ENCODE assay signal across 8 cellular contexts in the genomic region with DNA sequence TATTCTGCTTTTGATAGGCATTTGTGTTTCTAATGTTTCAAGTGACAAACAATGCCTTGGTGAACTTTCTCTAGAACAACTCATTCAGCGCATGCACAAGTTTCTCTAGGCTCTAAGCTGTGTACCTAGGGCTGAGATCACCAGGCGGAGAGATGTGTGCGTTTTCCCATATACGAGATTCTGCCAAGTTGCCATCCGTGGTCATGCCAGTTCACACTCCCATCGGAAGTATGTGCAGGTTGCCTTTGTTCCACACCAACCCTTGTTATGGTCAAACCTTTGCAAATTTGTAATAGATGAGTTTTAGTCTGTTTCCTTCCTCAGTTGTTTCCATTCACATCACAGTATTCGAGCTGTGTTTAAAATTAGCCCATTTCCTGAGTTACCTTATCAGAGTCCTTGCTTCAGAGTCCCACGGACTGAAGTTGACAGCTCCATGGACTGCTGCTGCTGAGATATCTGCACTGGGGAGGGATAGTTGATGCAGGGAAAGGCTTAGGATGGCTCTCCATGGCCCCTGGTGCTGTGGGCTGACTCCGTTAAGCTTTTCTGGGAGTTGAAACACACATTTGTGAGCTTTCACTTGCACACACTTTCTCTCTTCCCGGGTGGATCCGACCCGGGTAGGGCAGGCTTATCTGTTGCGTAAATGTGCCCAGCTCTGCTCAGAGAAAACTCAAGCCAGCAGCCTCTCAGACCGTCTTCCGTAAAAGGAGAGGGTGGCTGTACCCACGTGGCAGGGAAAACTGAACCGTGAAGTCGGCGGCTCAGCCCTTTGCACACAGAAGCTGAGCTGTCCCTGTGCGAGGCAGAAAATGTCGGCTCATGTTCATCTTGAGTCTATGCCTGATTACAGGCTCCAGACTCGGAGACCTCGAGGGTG. TPM values are rescaled to one million over a fixed set of nuclear protein-coding genes. Genes with fewer than 3 reads are reported as not detected.
DNase-seq lines count a peak whose midpoint lies in the region; ATAC-seq and TF ChIP-seq lines count a peak whose summit lies in the region.

No MANE protein-coding gene starts in this region.

- DNase-seq in NOMO-1 treated with DMSO at 0.1 percent for 48 hours (lab: John Stamatoyannopoulos, UW; ENCODE audit: unreplicated experiment) (peak; percentile 63), heart left ventricle (peak; percentile 75 to 87 (median 81)), prostate gland (ENCODE audit: low spot score) (peak; percentile 92), NCI-H1417 treated with DMSO at 0.1 percent for 48 hours (lab: John Stamatoyannopoulos, UW) (no peak), NCI-H187 treated with DMSO at 0.1 percent for 48 hours (lab: John Stamatoyannopoulos, UW) (no peak)

- H3K4me1 ChIP-seq in heart left ventricle (peaks cover 12 to 99% (median 80%) of the 10 kb centered on the region in 12 donors), prostate gland (replicated peaks) (peaks cover 15% of the 10 kb centered on the region)

- H3K36me3 ChIP-seq in heart left ventricle, result peaks cover 0 to 12% (median 0%) of the 10 kb centered on the region in 9 donors
- H3K36me3 ChIP-seq in prostate gland, result no peaks in the 10 kb centered on the region

- 29 to 35% (median 29%) methylated on average over 23 of the region's 23 CpGs for WGBS in adipose tissue, 3 donors
- 13 to 17% (median 15%) methylated on average over 22 to 23 of the region's 23 CpGs for WGBS in heart left ventricle, 4 donors
- 24% methylated on average over 23 of the region's 23 CpGs for WGBS in prostate gland

- no peaks in the 10 kb centered on the region for H3K9me3 ChIP-seq in heart left ventricle
- no peaks in the 10 kb centered on the region for H3K9me3 ChIP-seq in prostate gland

- no peak for TF ChIP-seq POLR2A in GM18505 (IDR thresholded peaks at IDR 0.05; ENCODE audit: borderline replicate concordance, extremely low read depth, insufficient read depth, insufficient read length)
- peak in 1 of 2 donors; percentile 57 for TF ChIP-seq POLR2A in heart left ventricle (IDR thresholded peaks at IDR 0.05)
- TF ChIP-seq POLR2A in prostate gland (IDR thresholded peaks at IDR 0.05), result peak; percentile 79

- ATAC-seq in GM18505 (IDR thresholded peaks at IDR 0.05; ENCODE audit: unreplicated experiment) (peak; percentile 88), HG02642 (IDR thresholded peaks at IDR 0.05; ENCODE audit: poor library complexity, unreplicated experiment) (peak; percentile 92), heart left ventricle (peak; percentile 88 to 95 (median 90))

- H3K27ac ChIP-seq in adipose tissue (ENCODE audit: low read depth, low read length), result peak overlapping the region; percentile 20
- peak overlapping the region; percentile 77 to 95 (median 88) for H3K27ac ChIP-seq in heart left ventricle
- H3K27ac ChIP-seq in prostate gland, result peak overlapping the region; percentile 83

- H3K4me3 ChIP-seq in heart left ventricle, result peak overlapping the region in 10 of 12 donors; percentile 15 to 51 (median 32)
- peak overlapping the region in 1 of 2 donors; percentile 15 for H3K4me3 ChIP-seq in prostate gland

- no peak for TF ChIP-seq CTCF in heart left ventricle (IDR thresholded peaks at IDR 0.05)
- TF ChIP-seq CTCF in prostate gland (IDR thresholded peaks at IDR 0.05), result no peak

- intact Hi-C loops in heart left ventricle (cut with DNase I) (loop anchor here in 3 of 10 donors (5.0 kb wide), 2 partner anchors 35 to 50 kb away; no protein-coding TSS in a partner anchor), prostate gland (cut with DNase I) (no loop called here)

- H3K27me3 ChIP-seq in heart left ventricle (no peaks in the 10 kb centered on the region), prostate gland (replicated peaks; ENCODE audit: insufficient read depth) (no peaks in the 10 kb centered on the region)

RNA-seq across cellular contexts. Expression of gene HK1, which starts 49.4 kb away (rescaled TPM):
- 10 to 100 TPM; 12.2 to 52.5 (median 29.6) TPM for polyA plus RNA-seq in adipose tissue
- total RNA-seq in heart left ventricle, result 100 to 1,000 TPM; 194 to 310 (median 227) TPM
- 100 to 1,000 TPM in 1 of 2 donors, 10 to 100 TPM in 1; 83.0 to 284 TPM for polyA plus RNA-seq in heart left ventricle
- total RNA-seq in prostate gland, result 100 to 1,000 TPM in 1 of 2 donors, 10 to 100 TPM in 1; 67.8 to 134 TPM

Comparison
In these comparisons a context has a peak if more than half of its experiments do, and no peak if none do; other contexts are left out.
1. DNase-seq: peak in NOMO-1 treated with DMSO at 0.1 percent for 48 hours (single experiment), heart left ventricle (5 of 5) and prostate gland (single experiment); none in NCI-H1417 treated with DMSO at 0.1 percent for 48 hours (single experiment) and NCI-H187 treated with DMSO at 0.1 percent for 48 hours (single experiment).
2. H3K27ac ChIP-seq: peak in every context shown above with its lines; median percentile 88 in heart left ventricle; 83 in prostate gland; 20 in adipose tissue.
3. Peak in every context shown above with its lines, with median percentiles within 50 percentile points of each other: ATAC-seq.